Comparison of ENCODE assay signal across 21 cellular contexts in the genomic region with DNA sequence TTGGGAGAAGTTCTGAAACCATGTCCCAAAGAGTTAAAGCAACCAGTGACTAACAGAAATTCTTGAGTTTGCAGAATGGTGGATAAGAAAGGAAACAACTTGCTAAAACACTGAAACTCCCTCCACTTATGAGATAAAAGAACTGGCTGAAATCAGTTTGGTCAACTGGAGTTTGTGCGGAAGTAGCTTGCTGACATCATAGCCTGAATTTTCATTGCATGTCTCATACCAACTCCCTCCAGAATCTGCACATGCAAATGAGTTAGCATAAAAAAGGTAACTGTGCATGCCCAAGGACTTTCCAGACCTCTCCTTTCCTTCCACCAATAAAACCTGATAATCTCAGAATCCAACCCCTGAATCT.
DNase-seq lines count a peak whose midpoint lies in the region; ATAC-seq and TF ChIP-seq lines count a peak whose summit lies in the region.
"Had no signal": no experiment of that assay in that cellular context is flagged by ENCODE, and none has a peak within 500 bp of the region (broad histone marks: within the 10 kb centered on the region; RNA-seq: fewer than 3 reads in every experiment).

No MANE protein-coding gene starts in this region.

- H3K27me3 ChIP-seq in ascending aorta (no peaks in the 10 kb centered on the region), smooth muscle cell (ENCODE audit: low read depth) (no peaks in the 10 kb centered on the region), ovary (no peaks in the 10 kb centered on the region)
- H3K27me3 ChIP-seq: cardiac muscle cell, MG63, neural progenitor cell had no signal

- no peak for TF ChIP-seq POLR2A in ovary (IDR thresholded peaks at IDR 0.05)
- TF ChIP-seq POLR2A in GM18505 (IDR thresholded peaks at IDR 0.05; ENCODE audit: borderline replicate concordance, extremely low read depth, insufficient read depth, insufficient read length), result no peak

- H3K9ac ChIP-seq in smooth muscle cell (ENCODE audit: low read depth), result no peak overlapping the region
- H3K9ac ChIP-seq: neural progenitor cell had no signal

- 0% methylated on average over 1 of the region's 1 CpG for whole genome bisulfite sequencing in smooth muscle cell (ENCODE audit: low lambda C conversion rate)
- 0 to 15% (median 3%) methylated on average over 1 of the region's 1 CpG for WGBS in ovary, 3 donors

- TF ChIP-seq CTCF in ascending aorta (IDR thresholded peaks at IDR 0.05) (no peak), smooth muscle cell (IDR thresholded peaks at IDR 0.05; ENCODE audit: borderline replicate concordance, insufficient read depth, poor library complexity, severe bottlenecking) (no peak), ovary (IDR thresholded peaks at IDR 0.05) (no peak)

- H3K27ac ChIP-seq in ascending aorta (peak overlapping the region; percentile 25 to 53), smooth muscle cell (ENCODE audit: low read depth) (peak overlapping the region; percentile 47), ovary (no peak overlapping the region)
- H3K27ac ChIP-seq: cardiac muscle cell, neural progenitor cell had no signal

- no peaks in the 10 kb centered on the region for H3F3A ChIP-seq in smooth muscle cell (ENCODE audit: low read depth)

- DNase-seq in HT1080 (ENCODE audit: low read depth), result peak; percentile 21
- DNase-seq in ascending aorta (ENCODE audit: low spot score in 2 of 2), result no peak
- DNase-seq in fibroblast of peridontal ligament (ENCODE audit: extremely low read depth), result peak; percentile 51
- DNase-seq in smooth muscle cell (lab: John Stamatoyannopoulos, UW; ENCODE audit: unreplicated experiment), result no peak
- no peak for DNase-seq in NCI-H2029 treated with DMSO at 0.1 percent for 48 hours (lab: John Stamatoyannopoulos, UW)
- DNase-seq in ovary, result no peak
- DNase-seq: activated CD4-positive, alpha-beta T cell treated with anti-CD3 and anti-CD28 coated beads for 36 hours; AML-193; CD8-positive, alpha-beta memory T cell; head of caudate nucleus; MG63; NCI-H1436 treated with DMSO at 0.1 percent for 48 hours; NCI-H2171 treated with DMSO at 0.1 percent for 48 hours; NCI-H526 treated with DMSO at 0.1 percent for 48 hours; stimulated activated CD4-positive, alpha-beta T cell treated with anti-CD3 and anti-CD28 coated beads, Interleukin-4, amount 100 ng/mL, for 4 hours; SW 1271 had no signal

- no peak for TF ChIP-seq EP300 in ovary (IDR thresholded peaks at IDR 0.05)

- peaks cover 0 to 4% of the 10 kb centered on the region in 2 donors for H3K4me1 ChIP-seq in ascending aorta
- H3K4me1 ChIP-seq in smooth muscle cell (ENCODE audit: low read depth), result no peaks in the 10 kb centered on the region
- peaks cover 2% of the 10 kb centered on the region for H3K4me1 ChIP-seq in ovary (ENCODE audit: insufficient read depth)
- H3K4me1 ChIP-seq: neural progenitor cell had no signal

- intact Hi-C loops in ascending aorta (cut with DNase I) (loop anchor here (5.0 kb wide), 1 partner anchor 60 kb away; no protein-coding TSS in a partner anchor), ovary (cut with DNase I) (no loop called here)

- ATAC-seq in GM18868 (IDR thresholded peaks at IDR 0.05; ENCODE audit: unreplicated experiment) (no peak), GM18505 (IDR thresholded peaks at IDR 0.05; ENCODE audit: unreplicated experiment) (no peak)
- ATAC-seq: activated CD4-positive, alpha-beta T cell treated with anti-CD3 and anti-CD28 coated beads for 36 hours; activated naive CD4-positive, alpha-beta T cell treated with anti-CD3 and anti-CD28 coated beads, Interleukin-2, amount 50 U/mL, for 72 hours had no signal

- H3K79me2 ChIP-seq in smooth muscle cell (ENCODE audit: low read depth), result no peaks in the 10 kb centered on the region

- H3K4me3 ChIP-seq in ascending aorta, result peak overlapping the region in 1 of 2 donors; percentile 19
- H3K4me3 ChIP-seq in smooth muscle cell, result no peak overlapping the region
- no peak overlapping the region for H3K4me3 ChIP-seq in ovary
- H3K4me3 ChIP-seq: cardiac muscle cell, MG63, neural progenitor cell had no signal

- peak overlapping the region; percentile 47 for H3K4me2 ChIP-seq in smooth muscle cell
- H3K4me2 ChIP-seq: neural progenitor cell had no signal

- H3K9me3 ChIP-seq in ascending aorta (no peaks in the 10 kb centered on the region), smooth muscle cell (replicated peaks; ENCODE audit: low read depth) (no peaks in the 10 kb centered on the region), ovary (no peaks in the 10 kb centered on the region)
- H3K9me3 ChIP-seq: MG63 had no signal

- H3K36me3 ChIP-seq in ascending aorta (no peaks in the 10 kb centered on the region), smooth muscle cell (ENCODE audit: low read depth) (no peaks in the 10 kb centered on the region), ovary (no peaks in the 10 kb centered on the region)
- H3K36me3 ChIP-seq: cardiac muscle cell, MG63, neural progenitor cell had no signal

- H2AFZ ChIP-seq in smooth muscle cell (ENCODE audit: low read depth), result no peak overlapping the region
- H2AFZ ChIP-seq: neural progenitor cell had no signal

- H4K20me1 ChIP-seq in smooth muscle cell (ENCODE audit: low read depth), result no peaks in the 10 kb centered on the region

Comparison
In these comparisons a context has a peak if more than half of its experiments do, and no peak if none do; other contexts are left out.
1. DNase-seq: peak in HT1080 (single experiment) and fibroblast of peridontal ligament (single experiment); none in ascending aorta (0 of 2), smooth muscle cell (single experiment), NCI-H2029 treated with DMSO at 0.1 percent for 48 hours (single experiment) and ovary (0 of 5).
2. H3K27ac ChIP-seq: peak in ascending aorta (2 of 2) and smooth muscle cell (single experiment); none in ovary (0 of 2).